Comparison of ENCODE assay signal across 1 cellular context in genomic region chr1:77978969-77979838, GRCh38.
A peak's percentile ranks its signal among the peaks of the same experiment; 100 is the strongest.
TF ChIP-seq lines count a peak whose summit lies in the region.

Gene FUBP1 (minus strand): TSS chr1:77979072. CDS start chr1:77979004, 68 bp downstream.

TF ChIP-seq in HepG2, 621 proteins besides CTCF, POLR2A, EP300 and RAD21 (continued from another document and continues in another):
- TF ChIP-seq HMGXB4 (CRISPR knock-in tag; IDR thresholded peaks at IDR 0.05; ENCODE audit: borderline replicate concordance in 1 of 2, low read depth in 1 of 2), result peak; percentile 82 to 90
- TF ChIP-seq RFXAP (CRISPR knock-in tag; IDR thresholded peaks at IDR 0.05; ENCODE audit: borderline replicate concordance), result 0 out of 2 replicates have a peak, but pooled peaks have one; percentile 67
- TF ChIP-seq ZHX1 (CRISPR knock-in tag; IDR thresholded peaks at IDR 0.05; ENCODE audit: low read depth), result peak; percentile 76
- no peak for TF ChIP-seq HNRNPK (IDR thresholded peaks at IDR 0.05; ENCODE audit: low read depth, low read length, poor library complexity, severe bottlenecking)
- TF ChIP-seq ZNF784 (CRISPR knock-in tag; IDR thresholded peaks at IDR 0.05; ENCODE audit: borderline replicate concordance), result 0 out of 2 replicates have a peak, but pooled peaks have one; percentile 1
- TF ChIP-seq SATB2 (CRISPR knock-in tag; IDR thresholded peaks at IDR 0.05), result no peak
- TF ChIP-seq MED1 (CRISPR knock-in tag; IDR thresholded peaks at IDR 0.05), result peak; percentile 44
- TF ChIP-seq ZBTB26 (CRISPR knock-in tag; IDR thresholded peaks at IDR 0.05; ENCODE audit: borderline replicate concordance), result peak; percentile 71; the same call in 1 of the 2 replicates
- peak; percentile 8; the same call in 1 of the 2 replicates for TF ChIP-seq ZFP90 (CRISPR knock-in tag; IDR thresholded peaks at IDR 0.05; ENCODE audit: borderline replicate concordance)
- TF ChIP-seq SKI (IDR thresholded peaks at IDR 0.05; ENCODE audit: partially characterized antibody), result peak; percentile 54
- TF ChIP-seq ZFP91 (CRISPR knock-in tag; IDR thresholded peaks at IDR 0.05; ENCODE audit: borderline replicate concordance), result peak; percentile 82; the same call in 1 of the 2 replicates
- TF ChIP-seq GABPB1 (CRISPR knock-in tag; IDR thresholded peaks at IDR 0.05), result peak; percentile 45; the same call in 1 of the 2 replicates
- TF ChIP-seq ZNF709 (CRISPR knock-in tag; IDR thresholded peaks at IDR 0.05), result peak; percentile 59; the same call in 1 of the 2 replicates
- peak; percentile 79; the same call in 1 of the 2 replicates for TF ChIP-seq MEIS2 (CRISPR knock-in tag; IDR thresholded peaks at IDR 0.05)
- TF ChIP-seq ZNF556 (CRISPR knock-in tag; IDR thresholded peaks at IDR 0.05; ENCODE audit: borderline replicate concordance), result no peak; the same call in 1 of the 2 replicates
- TF ChIP-seq ZNF362 (CRISPR knock-in tag; IDR thresholded peaks at IDR 0.05; ENCODE audit: borderline replicate concordance), result peak; percentile 17; the same call in 1 of the 2 replicates
- TF ChIP-seq MIER3 (CRISPR knock-in tag; IDR thresholded peaks at IDR 0.05; ENCODE audit: borderline replicate concordance), result peak; percentile 56; the same call in 1 of the 2 replicates
- 0 out of 2 replicates have a peak, but pooled peaks have one; percentile 21 for TF ChIP-seq ZNF780A (CRISPR knock-in tag; IDR thresholded peaks at IDR 0.05)
- peak; percentile 97 for TF ChIP-seq POGZ (CRISPR knock-in tag; IDR thresholded peaks at IDR 0.05)
- 0 out of 2 replicates have a peak, but pooled peaks have one; percentile 35 for TF ChIP-seq RNF2 (conservative IDR thresholded peaks at IDR 0.05; ENCODE audit: low read depth)
- peak; percentile 83 for TF ChIP-seq TBX3 (IDR thresholded peaks at IDR 0.05; ENCODE audit: borderline replicate concordance)
- TF ChIP-seq YY1 (IDR thresholded peaks at IDR 0.05; ENCODE audit: insufficient read depth, insufficient replicate concordance, low read depth, low read length), result peak; percentile 92
- peak; percentile 21; the same call in 1 of the 2 replicates for TF ChIP-seq TFAP4 (IDR thresholded peaks at IDR 0.05; ENCODE audit: borderline replicate concordance, low read depth)
- TF ChIP-seq TP53 (CRISPR knock-in tag; conservative IDR thresholded peaks at IDR 0.05), result 0 out of 2 replicates have a peak, but pooled peaks have one; percentile 6
- peak; percentile 39; the same call in 1 of the 2 replicates for TF ChIP-seq ZSCAN31 (CRISPR knock-in tag; IDR thresholded peaks at IDR 0.05; ENCODE audit: low read depth)
- no peak for TF ChIP-seq NONO (IDR thresholded peaks at IDR 0.05)
- peak; percentile 81 for TF ChIP-seq NONO (CRISPR knock-in tag; conservative IDR thresholded peaks at IDR 0.05)
- TF ChIP-seq KLF11 (CRISPR knock-in tag; IDR thresholded peaks at IDR 0.05), result peak; percentile 49; the same call in 1 of the 2 replicates
- no peak for TF ChIP-seq FOXK2 (IDR thresholded peaks at IDR 0.05)
- peak; percentile 32; the same call in 1 of the 2 replicates for TF ChIP-seq SIX1 (CRISPR knock-in tag; IDR thresholded peaks at IDR 0.05; ENCODE audit: borderline replicate concordance)
- TF ChIP-seq TBL1XR1 (IDR thresholded peaks at IDR 0.05; ENCODE audit: borderline replicate concordance, low read length, partially characterized antibody), result peak; percentile 9
- TF ChIP-seq MEF2D (CRISPR knock-in tag; IDR thresholded peaks at IDR 0.05), result no peak
- peak; percentile 91; the same call in 1 of the 2 replicates for TF ChIP-seq ELF4 (CRISPR knock-in tag; IDR thresholded peaks at IDR 0.05; ENCODE audit: borderline replicate concordance)
- 0 out of 2 replicates have a peak, but pooled peaks have one; percentile 74 for TF ChIP-seq ZNF670 (CRISPR knock-in tag; IDR thresholded peaks at IDR 0.05; ENCODE audit: borderline replicate concordance)
- no peak for TF ChIP-seq MTF1 (CRISPR knock-in tag; IDR thresholded peaks at IDR 0.05)
- no peak for TF ChIP-seq ZNF768 (CRISPR knock-in tag; IDR thresholded peaks at IDR 0.05)
- TF ChIP-seq NR0B2 (CRISPR knock-in tag; IDR thresholded peaks at IDR 0.05), result no peak
- TF ChIP-seq ZNF713 (CRISPR knock-in tag; IDR thresholded peaks at IDR 0.05), result no peak
- TF ChIP-seq BCL6 (CRISPR knock-in tag; IDR thresholded peaks at IDR 0.05), result no peak
- TF ChIP-seq YEATS4 (CRISPR knock-in tag; IDR thresholded peaks at IDR 0.05; ENCODE audit: borderline replicate concordance), result peak; percentile 82
- TF ChIP-seq ATF2 (CRISPR knock-in tag; IDR thresholded peaks at IDR 0.05), result peak; percentile 47; the same call in 1 of the 2 replicates
- TF ChIP-seq ZNF501 (CRISPR knock-in tag; IDR thresholded peaks at IDR 0.05), result peak; percentile 74
- TF ChIP-seq GMEB1 (CRISPR knock-in tag; IDR thresholded peaks at IDR 0.05; ENCODE audit: borderline replicate concordance), result peak; percentile 80; the same call in 1 of the 2 replicates
